1 cellular context compared by ENCODE assay signal in genomic region chr17:82215972-82216300, GRCh38.
TF ChIP-seq lines count a peak whose summit lies in the region.

No MANE protein-coding gene starts in this region.

TF ChIP-seq in HepG2, 621 proteins besides CTCF, POLR2A, EP300 and RAD21:
- TF ChIP-seq IKZF5 (CRISPR knock-in tag; IDR thresholded peaks at IDR 0.05) (0 out of 2 replicates have a peak, but pooled peaks have one; percentile 8), ZNF280B (CRISPR knock-in tag; IDR thresholded peaks at IDR 0.05; ENCODE audit: borderline replicate concordance) (0 out of 2 replicates have a peak, but pooled peaks have one; percentile 4), HNRNPUL1 (IDR thresholded peaks at IDR 0.05; ENCODE audit: low read depth, low read length) (no peak), FOSL1 (CRISPR knock-in tag; IDR thresholded peaks at IDR 0.05; ENCODE audit: borderline replicate concordance) (no peak), BCL3 (CRISPR knock-in tag; IDR thresholded peaks at IDR 0.05) (no peak), ZNF446 (CRISPR knock-in tag; IDR thresholded peaks at IDR 0.05) (no peak), ZNF780A (CRISPR knock-in tag; IDR thresholded peaks at IDR 0.05) (0 out of 2 replicates have a peak, but pooled peaks have one; percentile 18), ZNF557 (CRISPR knock-in tag; IDR thresholded peaks at IDR 0.05) (no peak), ZNF589 (CRISPR knock-in tag; conservative IDR thresholded peaks at IDR 0.05) (peak; percentile 46; the same call in 1 of the 2 replicates), ZBTB38 (CRISPR knock-in tag; IDR thresholded peaks at IDR 0.05) (peak; percentile 58; the same call in 1 of the 2 replicates), CBFB (CRISPR knock-in tag; IDR thresholded peaks at IDR 0.05) (0 out of 2 replicates have a peak, but pooled peaks have one; percentile 11), GATAD1 (CRISPR knock-in tag; IDR thresholded peaks at IDR 0.05) (no peak), MED8 (CRISPR knock-in tag; IDR thresholded peaks at IDR 0.05; ENCODE audit: insufficient replicate concordance) (peak; percentile 17), ZNF83 (CRISPR knock-in tag; IDR thresholded peaks at IDR 0.05; ENCODE audit: borderline replicate concordance) (0 out of 2 replicates have a peak, but pooled peaks have one; percentile 46), ZBTB20 (CRISPR knock-in tag; IDR thresholded peaks at IDR 0.05; ENCODE audit: borderline replicate concordance, low read depth) (peak; percentile 15; the same call in 1 of the 2 replicates)
- TF ChIP-seq, protein P1, sequence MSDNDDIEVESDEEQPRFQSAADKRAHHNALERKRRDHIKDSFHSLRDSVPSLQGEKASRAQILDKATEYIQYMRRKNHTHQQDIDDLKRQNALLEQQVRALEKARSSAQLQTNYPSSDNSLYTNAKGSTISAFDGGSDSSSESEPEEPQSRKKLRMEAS (IDR thresholded peaks at IDR 0.05), result 0 out of 2 replicates have a peak, but pooled peaks have one; percentile 0
- TF ChIP-seq, protein P2, sequence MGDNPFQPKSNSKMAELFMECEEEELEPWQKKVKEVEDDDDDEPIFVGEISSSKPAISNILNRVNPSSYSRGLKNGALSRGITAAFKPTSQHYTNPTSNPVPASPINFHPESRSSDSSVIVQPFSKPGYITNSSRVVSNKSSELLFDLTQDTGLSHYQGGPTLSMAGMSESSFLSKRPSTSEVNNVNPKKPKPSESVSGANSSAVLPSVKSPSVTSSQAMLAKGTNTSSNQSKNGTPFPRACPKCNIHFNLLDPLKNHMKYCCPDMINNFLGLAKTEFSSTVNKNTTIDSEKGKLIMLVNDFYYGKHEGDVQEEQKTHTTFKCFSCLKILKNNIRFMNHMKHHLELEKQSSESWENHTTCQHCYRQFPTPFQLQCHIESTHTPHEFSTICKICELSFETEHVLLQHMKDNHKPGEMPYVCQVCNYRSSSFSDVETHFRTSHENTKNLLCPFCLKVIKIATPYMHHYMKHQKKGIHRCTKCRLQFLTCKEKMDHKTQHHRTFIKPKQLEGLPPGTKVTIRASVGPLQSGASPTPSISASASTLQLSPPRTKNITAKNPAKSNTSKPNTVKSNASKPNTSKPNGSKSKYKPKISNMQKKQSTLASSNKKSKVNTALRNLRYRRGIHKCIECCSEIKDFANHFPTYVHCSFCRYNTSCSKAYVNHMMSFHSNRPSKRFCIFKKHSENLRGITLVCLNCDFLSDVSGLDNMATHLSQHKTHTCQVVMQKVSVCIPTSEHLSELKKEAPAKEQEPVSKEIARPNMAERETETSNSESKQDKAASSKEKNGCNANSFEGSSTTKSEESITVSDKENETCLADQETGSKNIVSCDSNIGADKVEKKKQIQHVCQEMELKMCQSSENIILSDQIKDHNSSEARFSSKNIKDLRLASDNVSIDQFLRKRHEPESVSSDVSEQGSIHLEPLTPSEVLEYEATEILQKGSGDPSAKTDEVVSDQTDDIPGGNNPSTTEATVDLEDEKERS (CRISPR knock-in tag; IDR thresholded peaks at IDR 0.05), result 0 out of 2 replicates have a peak, but pooled peaks have one; percentile 3
- TF ChIP-seq, protein P3, sequence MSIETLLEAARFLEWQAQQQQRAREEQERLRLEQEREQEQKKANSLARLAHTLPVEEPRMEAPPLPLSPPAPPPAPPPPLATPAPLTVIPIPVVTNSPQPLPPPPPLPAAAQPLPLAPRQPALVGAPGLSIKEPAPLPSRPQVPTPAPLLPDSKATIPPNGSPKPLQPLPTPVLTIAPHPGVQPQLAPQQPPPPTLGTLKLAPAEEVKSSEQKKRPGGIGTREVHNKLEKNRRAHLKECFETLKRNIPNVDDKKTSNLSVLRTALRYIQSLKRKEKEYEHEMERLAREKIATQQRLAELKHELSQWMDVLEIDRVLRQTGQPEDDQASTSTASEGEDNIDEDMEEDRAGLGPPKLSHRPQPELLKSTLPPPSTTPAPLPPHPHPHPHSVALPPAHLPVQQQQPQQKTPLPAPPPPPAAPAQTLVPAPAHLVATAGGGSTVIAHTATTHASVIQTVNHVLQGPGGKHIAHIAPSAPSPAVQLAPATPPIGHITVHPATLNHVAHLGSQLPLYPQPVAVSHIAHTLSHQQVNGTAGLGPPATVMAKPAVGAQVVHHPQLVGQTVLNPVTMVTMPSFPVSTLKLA (IDR thresholded peaks at IDR 0.05), result no peak
